ENCODE assay signal across 8 cellular contexts in genomic region chr11:32090774-32091370, GRCh38. TPM values are rescaled to one million over a fixed set of nuclear protein-coding genes. Genes with fewer than 3 reads are reported as not detected.
DNase-seq lines count a peak whose midpoint lies in the region; ATAC-seq and TF ChIP-seq lines count a peak whose summit lies in the region.

TSS of gene RCN1 (plus strand) at chr11:32091074. CDS start at chr11:32091197, 123 bp downstream.

- WGBS in esophagus, 2 donors, result 0 to 1% methylated on average over 33 to 65 of the region's 69 CpGs

- ATAC-seq in GM18868 (IDR thresholded peaks at IDR 0.05; ENCODE audit: unreplicated experiment) (peak; percentile 45), HG03097 (IDR thresholded peaks at IDR 0.05; ENCODE audit: low FRiP score, unreplicated experiment) (peak; percentile 57)

- H3K4me3 ChIP-seq in AG10803 (ENCODE audit: low read length), result peak within 1 kb of the TSS; percentile 73
- peak within 1 kb of the TSS; percentile 72 to 76 for H3K4me3 ChIP-seq in esophagus (ENCODE audit: low read depth in 1 of 2, low read length in 2 of 2)

- peak within 1 kb of the TSS; percentile 70 to 83 for H3K27ac ChIP-seq in esophagus (ENCODE audit: low read depth in 2 of 2, low read length in 1 of 2)

- peaks cover 0 to 7% of the 10 kb centered on the region in 2 donors for H3K4me1 ChIP-seq in esophagus (ENCODE audit: control insufficient read depth in 2 of 2, insufficient read depth in 2 of 2, low read length in 1 of 2)

- DNase-seq in AG10803 (ENCODE audit: low read depth), result peak; percentile 88
- peak; percentile 88 for DNase-seq in NCI-H748 (lab: John Stamatoyannopoulos, UW; ENCODE audit: unreplicated experiment)
- peak; percentile 53 for DNase-seq in activated T-cell treated with anti-CD3 and anti-CD28 coated beads, Interleukin-2, amount 50 U/mL, for 1 hour
- no peak for DNase-seq in mucosa of gallbladder (ENCODE audit: low spot score)
- peak in 4 of 6 experiments; percentile 4 to 52 (median 20) for DNase-seq in stimulated activated naive CD4-positive, alpha-beta T cell (lab: John Stamatoyannopoulos, UW)

- no peaks in the 10 kb centered on the region for H3K36me3 ChIP-seq in esophagus (ENCODE audit: control insufficient read depth in 2 of 2, insufficient read depth in 2 of 2, low read length in 1 of 2)

- no peaks in the 10 kb centered on the region for H3K9me3 ChIP-seq in esophagus (ENCODE audit: control insufficient read depth in 2 of 2, insufficient read depth in 1 of 2, low read depth in 1 of 2, low read length in 1 of 2)

- H3K27me3 ChIP-seq in esophagus (ENCODE audit: control insufficient read depth in 1 of 2, insufficient read depth in 2 of 2, low read length in 2 of 2), result no peaks in the 10 kb centered on the region

- no peak for TF ChIP-seq CTCF in AG10803 (conservative IDR thresholded peaks at IDR 0.05; ENCODE audit: low read length)

RNA-seq across cellular contexts. Expression of gene RCN1, which starts in this region (rescaled TPM):
- polyA plus RNA-seq in esophagus, result 10 to 100 TPM; 23.5 to 26.6 TPM
- total RNA-seq in mucosa of gallbladder, result 24.0 TPM
